15 cellular contexts compared by ENCODE assay signal in the genomic region with DNA sequence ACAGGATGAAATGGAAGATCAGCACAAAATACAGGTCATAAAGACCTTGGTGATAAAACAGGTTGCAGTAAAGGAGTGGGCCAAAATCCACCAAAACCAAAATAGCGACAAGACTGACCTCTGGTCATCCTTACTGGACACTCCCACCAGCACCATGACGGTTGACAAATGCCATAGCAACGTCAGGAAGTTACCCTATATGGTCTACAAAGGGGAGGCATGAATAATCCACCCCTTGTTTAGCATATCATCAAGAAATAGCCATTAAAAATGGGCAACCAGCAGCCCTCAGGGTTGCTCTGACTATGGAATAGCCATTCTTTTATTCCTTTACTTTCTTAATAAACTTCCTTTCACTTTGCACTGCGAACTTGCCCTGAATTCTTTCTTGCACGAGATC. TPM values are rescaled to one million over a fixed set of nuclear protein-coding genes. Genes with fewer than 3 reads are reported as not detected.
DNase-seq lines count a peak whose midpoint lies in the region; ATAC-seq, FAIRE-seq and TF ChIP-seq lines count a peak whose summit lies in the region.
"Had no signal": no experiment of that assay in that cellular context is flagged by ENCODE, and none has a peak within 500 bp of the region (broad histone marks: within the 10 kb centered on the region; RNA-seq: fewer than 3 reads in every experiment).

No MANE protein-coding gene starts in this region.

- H3K27me3 ChIP-seq in K562 (ENCODE audit: control insufficient read depth in 2 of 2, insufficient read depth in 2 of 2, low read length in 2 of 2), result no peaks in the 10 kb centered on the region
- H3K27me3 ChIP-seq in osteoblast (ENCODE audit: insufficient read depth, low read length), result no peaks in the 10 kb centered on the region
- H3K27me3 ChIP-seq: BLaER1 treated with 17β-estradiol and CSF1 and Interleukin-3, amounts not matched to agents 10 nM and 100 nM; MG63; SJSA1 had no signal

- TF ChIP-seq EP300 in A549 (IDR thresholded peaks at IDR 0.05), result no peak
- no peak for TF ChIP-seq EP300 in K562 (IDR thresholded peaks at IDR 0.05; ENCODE audit: low read length)

- H3K36me3 ChIP-seq in K562 (ENCODE audit: control insufficient read depth, insufficient read depth, low read length) (no peaks in the 10 kb centered on the region), osteoblast (ENCODE audit: insufficient read depth, low read length) (no peaks in the 10 kb centered on the region)
- H3K36me3 ChIP-seq: BLaER1 treated with 17β-estradiol and CSF1 and Interleukin-3, amounts not matched to agents 10 nM and 100 nM; MG63; SJSA1 had no signal

- H3K27ac Mint-ChIP-seq in HFFc6, result no peak overlapping the region
- H3K27ac Mint-ChIP-seq: CD8-positive, alpha-beta T cell; H9 had no signal

- H3K4me3 Mint-ChIP-seq in HFFc6, result peak overlapping the region; percentile 22; the same call in 1 of the 2 replicates
- H3K4me3 Mint-ChIP-seq: CD8-positive, alpha-beta T cell; H9 had no signal

- peak overlapping the region; percentile 55; the same call in 2 of the 3 replicates for H3K4me2 ChIP-seq in A549
- H3K4me2 ChIP-seq in K562 (ENCODE audit: insufficient read depth, low read length), result no peak overlapping the region
- peak overlapping the region; percentile 75 for H3K4me2 ChIP-seq in osteoblast (ENCODE audit: insufficient read depth, low read length)
- H3K4me2 ChIP-seq: BLaER1 treated with 17β-estradiol and CSF1 and Interleukin-3, amounts not matched to agents 10 nM and 100 nM had no signal

- H3K4me1 ChIP-seq in A549 (peaks cover 8% of the 10 kb centered on the region; the same call in 2 of the 3 replicates), K562 (replicated peaks in 1 of 2; ENCODE audit: control insufficient read depth in 2 of 2, insufficient read depth in 2 of 2, low read length in 2 of 2) (no peaks in the 10 kb centered on the region; a peak in 1 of 5 replicates), osteoblast (ENCODE audit: insufficient read depth, low read length) (peaks cover 12% of the 10 kb centered on the region)
- H3K4me1 ChIP-seq: SJSA1 had no signal

- CTCF ChIA-PET in A549 (lab: Yijun Ruan, JAX), result interaction anchor here (0.6 to 17.6 kb wide), 33 partner anchors 12 to 419 kb away, joined by 3 to 507 read pairs (median 5); a partner anchor contains a TSS
- CTCF ChIA-PET in K562 (lab: Yijun Ruan, JAX; ENCODE audit: low intra/inter-chr PET ratio), result interaction anchor here (1.0 to 6.5 kb wide), 3 partner anchors 47 to 390 kb away, joined by 4 to 93 read pairs (median 4); no protein-coding TSS in a partner anchor

- no peaks in the 10 kb centered on the region for H3K36me3 Mint-ChIP-seq in HFFc6 (ENCODE audit: low read depth)
- H3K36me3 Mint-ChIP-seq: CD8-positive, alpha-beta T cell had no signal

- 31% methylated on average over 5 of the region's 5 CpGs for WGBS in A549 (ENCODE audit: missing lambda C conversion rate)
- 7% methylated on average over 5 of the region's 5 CpGs for WGBS in K562 (ENCODE audit: insufficient coverage, low coverage, missing lambda C conversion rate)

- no TSS peak for BruUV-seq in K562 (replicated peaks; lab: Mats Ljungman, UMichigan)

- H3K27ac ChIP-seq in A549, result no peak overlapping the region
- H3K27ac ChIP-seq in K562 (ENCODE audit: extremely low read depth, low read depth, low read length), result no peak overlapping the region
- H3K27ac ChIP-seq in osteoblast (ENCODE audit: low read depth, low read length), result no peak overlapping the region
- H3K27ac ChIP-seq: BLaER1 treated with 17β-estradiol and CSF1 and Interleukin-3, amounts not matched to agents 10 nM and 100 nM; SJSA1 had no signal

- no peak for ATAC-seq in A549
- no peak for ATAC-seq in K562

- no peak for TF ChIP-seq POLR2A in A549 (IDR thresholded peaks at IDR 0.05; ENCODE audit: low read length)
- TF ChIP-seq POLR2A in K562 (conservative IDR thresholded peaks at IDR 0.05), result no peak
- TF ChIP-seq POLR2A in GM12891 (IDR thresholded peaks at IDR 0.05; ENCODE audit: low read depth, low read length), result no peak

- H2AFZ ChIP-seq in K562 (ENCODE audit: low read depth, low read length) (no peak overlapping the region), osteoblast (ENCODE audit: low read length) (peak overlapping the region; percentile 86)

- peaks cover 26% of the 10 kb centered on the region for H3K4me1 Mint-ChIP-seq in HFFc6 (ENCODE audit: low read depth)

- no peaks in the 10 kb centered on the region for H3K79me2 ChIP-seq in K562 (ENCODE audit: control insufficient read depth, insufficient read depth, low read length)
- H3K79me2 ChIP-seq in osteoblast (ENCODE audit: insufficient read depth, low read length), result no peaks in the 10 kb centered on the region

- no peaks in the 10 kb centered on the region for H3K9me1 ChIP-seq in K562 (ENCODE audit: control insufficient read depth, insufficient read depth, low read length)

- in situ Hi-C loops in K562 (cut with MboI), result loop anchor here (5.0 kb wide), 1 partner anchor 197 kb away; a partner anchor contains a TSS

- H3K9me3 ChIP-seq in A549 (no peaks in the 10 kb centered on the region), K562 (replicated peaks; ENCODE audit: control insufficient read depth, insufficient read depth, low read depth, low read length) (no peaks in the 10 kb centered on the region), osteoblast (ENCODE audit: low read depth, low read length) (no peaks in the 10 kb centered on the region)
- H3K9me3 ChIP-seq: BLaER1 treated with 17β-estradiol and CSF1 and Interleukin-3, amounts not matched to agents 10 nM and 100 nM; MG63; SJSA1 had no signal

- FAIRE-seq in A549 (lab: Jason Lieb, UNC) (no peak), K562 (lab: Jason Lieb, UNC) (no peak), GM12891 (lab: Jason Lieb, UNC) (no peak)

- H4K20me1 ChIP-seq in K562 (replicated peaks; ENCODE audit: control insufficient read depth, insufficient read depth, low read length) (no peaks in the 10 kb centered on the region), osteoblast (ENCODE audit: insufficient read depth, low read length) (no peaks in the 10 kb centered on the region)
- H4K20me1 ChIP-seq: BLaER1 treated with 17β-estradiol and CSF1 and Interleukin-3, amounts not matched to agents 10 nM and 100 nM had no signal

- H3K4me3 ChIP-seq in A549, result no peak overlapping the region
- no peak overlapping the region for H3K4me3 ChIP-seq in K562
- peak overlapping the region; percentile 56 for H3K4me3 ChIP-seq in osteoblast (ENCODE audit: insufficient read depth, low read length)
- H3K4me3 ChIP-seq: BLaER1 treated with 17β-estradiol and CSF1 and Interleukin-3, amounts not matched to agents 10 nM and 100 nM; MG63; SJSA1 had no signal

- TF ChIP-seq CTCF in A549 (IDR thresholded peaks at IDR 0.05), result no peak
- TF ChIP-seq CTCF in HFFc6 (IDR thresholded peaks at IDR 0.05), result no peak
- no peak for TF ChIP-seq CTCF in K562 (IDR thresholded peaks at IDR 0.05 in 2 of 3, conservative IDR thresholded peaks at IDR 0.05 in 1 of 3; ENCODE audit: insufficient read depth in 2 of 3, low read depth in 1 of 3, low read length in 3 of 3)
- no peak for TF ChIP-seq CTCF in osteoblast (IDR thresholded peaks at IDR 0.05; ENCODE audit: extremely low read depth, low read depth, low read length)

- intact Hi-C loops in K562 (cut with micrococcal nuclease), result loop anchor here (1.0 kb wide), 1 partner anchor 200 kb away; no protein-coding TSS in a partner anchor

- TF ChIP-seq RAD21 in A549 (conservative IDR thresholded peaks at IDR 0.05 in 1 of 2, IDR thresholded peaks at IDR 0.05 in 1 of 2) (no peak), K562 (CRISPR knock-in tag; conservative IDR thresholded peaks at IDR 0.05 in 1 of 2, IDR thresholded peaks at IDR 0.05 in 1 of 2) (no peak)

- POLR2A ChIA-PET in A549 (lab: Yijun Ruan, JAX) (no interaction called here), K562 (lab: Yijun Ruan, JAX) (interaction anchor here (1.0 kb wide), 1 partner anchor 12 kb away, joined by 4 read pairs; no protein-coding TSS in a partner anchor)

- DNase-seq in A549 (ENCODE audit: low read depth in 1 of 2, low spot score in 1 of 2), result no peak
- no peak for DNase-seq in HFFc6
- DNase-seq in K562 (ENCODE audit: extremely low read depth in 1 of 4, low spot score in 3 of 4), result no peak
- DNase-seq in osteoblast (ENCODE audit: insufficient read length, low spot score, missing footprints), result no peak
- no peak for DNase-seq in LoVo (ENCODE audit: low spot score)
- DNase-seq in activated CD4-positive, alpha-beta T cell treated with anti-CD3 and anti-CD28 coated beads, Interleukin-2, amount 50 U/mL, for 48 hours, result no peak
- DNase-seq in GM12891 (ENCODE audit: insufficient read length, low spot score), result no peak
- DNase-seq: NCI-H1048, NCI-H524 treated with DMSO at 0.1 percent for 48 hours had no signal

- H3K9me3 Mint-ChIP-seq in HFFc6, result no peaks in the 10 kb centered on the region
- H3K9me3 Mint-ChIP-seq: CD8-positive, alpha-beta T cell; H9 had no signal

- peaks cover 4% of the 10 kb centered on the region; the same call in 1 of the 2 replicates for H3K27me3 Mint-ChIP-seq in HFFc6 (ENCODE audit: insufficient read depth)

- no peak overlapping the region for H3K9ac ChIP-seq in K562 (ENCODE audit: insufficient read depth in 1 of 2, low read depth in 2 of 2, low read length in 2 of 2)
- H3K9ac ChIP-seq: BLaER1 treated with 17β-estradiol and CSF1 and Interleukin-3, amounts not matched to agents 10 nM and 100 nM had no signal

RNA-seq across cellular contexts. Expression of a gene that starts 6.0 kb away (rescaled TPM):
- polyA plus RNA-seq in A549 (2011; rRNA removed), result 64.6 and 91.0 TPM in 2 replicates
- 79.9 and 96.5 TPM in 2 replicates for polyA plus RNA-seq in A549 (2012; cell fraction: cytosol; rRNA removed)
- polyA plus RNA-seq in A549 (2012; cell fraction: nucleus; rRNA removed), result 32.6 and 58.1 TPM in 2 replicates
- polyA plus RNA-seq in A549 (2017; fragmentation: RNase III; extraction: RNeasy Plus Mini Kit Qiagen cat#74134 plus additional on column Dnase treatment), result 158 to 176 TPM (median 166 TPM) in 3 replicates
- polyA minus RNA-seq in A549 (2011; rRNA and poly(A)+ RNA removed), result 9.8 and 20.2 TPM in 2 replicates
- total RNA-seq in HFFc6 (2021; fragmentation: NEBNext Ultra II Directional; extraction: Animal tissue kit (Norgen Biotek cat#: 25700)), result 10 to 100 TPM; 62.5 to 78.6 (median 70.7) TPM
- total RNA-seq in K562 (2011; cell fraction: chromatin; rRNA removed; ENCODE audit: low replicate concordance), result 7.1 and 14.0 TPM in 2 replicates
- 29.0 and 30.8 TPM in 2 replicates for total RNA-seq in K562 (2011; cell fraction: nucleolus; rRNA removed)
- total RNA-seq in K562 (2011; cell fraction: nucleoplasm; rRNA removed), result 16.9 and 18.0 TPM in 2 replicates
- 61.6 and 64.0 TPM in 2 replicates for total RNA-seq in K562 (2014; rRNA removed)
- total RNA-seq in K562 (2014; rRNA removed; fragmentation: Illumina TruSeq; extraction: Trizol), result 41.0 and 41.4 TPM in 2 replicates
- 44.0 and 46.9 TPM in 2 replicates for total RNA-seq in K562 (2015; rRNA removed; fragmentation: Illumina TruSeq; extraction: Trizol)
- total RNA-seq in K562 (2021), result 60.2 and 67.8 TPM in 2 replicates
- polyA plus RNA-seq in K562 (2011; rRNA removed), result 55.4 and 64.9 TPM in 2 replicates
- polyA plus RNA-seq in K562 (2011; cell fraction: cytosol; rRNA removed), result 34.2 and 51.2 TPM in 2 replicates
- 18.0 and 21.5 TPM in 2 replicates for polyA plus RNA-seq in K562 (2011; cell fraction: nucleus; rRNA removed)
- polyA plus RNA-seq in K562 (2012), result 35.1 and 82.5 TPM in 2 replicates
- polyA plus RNA-seq in K562 (2014; fragmentation: Illumina TruSeq; extraction: Trizol), result 26.5 and 43.6 TPM in 2 replicates
- 10 to 100 TPM; 71.2 to 88.1 TPM for polyA plus RNA-seq in K562 (2014; fragmentation: Nextera tagmentation; extraction: Ambion mirVana)
- 81.8 and 83.9 TPM in 2 replicates for polyA plus RNA-seq in K562 (2014; rRNA removed)
- polyA minus RNA-seq in K562 (2011; rRNA and poly(A)+ RNA removed), result 7.4 and 8.8 TPM in 2 replicates
- polyA minus RNA-seq in K562 (2011; cell fraction: cytosol; rRNA and poly(A)+ RNA removed), result 21.8 and 25.1 TPM in 2 replicates
- polyA minus RNA-seq in K562 (2011; cell fraction: nucleus; rRNA and poly(A)+ RNA removed), result 8.3 and 13.7 TPM in 2 replicates
- 24.2 and 37.1 TPM in 2 replicates for total RNA-seq in osteoblast
- 53.2 TPM for polyA plus RNA-seq in GM12891 (2012; ENCODE audit: low read depth, missing spikeins)

RNA-seq across cellular contexts. Expression of a gene that starts 26.6 kb away (rescaled TPM):
- polyA plus RNA-seq in A549 (2011; rRNA removed), result 18.8 and 22.2 TPM in 2 replicates
- 3.0 and 3.1 TPM in 2 replicates for polyA plus RNA-seq in A549 (2012; cell fraction: cytosol; rRNA removed)
- 2.7 and 3.5 TPM in 2 replicates for polyA plus RNA-seq in A549 (2012; cell fraction: nucleus; rRNA removed)
- polyA plus RNA-seq in A549 (2017; fragmentation: RNase III; extraction: RNeasy Plus Mini Kit Qiagen cat#74134 plus additional on column Dnase treatment), result 15.2 to 19.3 TPM (median 18.2 TPM) in 3 replicates
- polyA minus RNA-seq in A549 (2011; rRNA and poly(A)+ RNA removed), result 14.9 and 16.7 TPM in 2 replicates
- total RNA-seq in HFFc6 (2021; fragmentation: NEBNext Ultra II Directional; extraction: Animal tissue kit (Norgen Biotek cat#: 25700)), result 10 to 100 TPM; 14.8 to 17.4 (median 17.1) TPM
- total RNA-seq in K562 (2011; cell fraction: chromatin; rRNA removed; ENCODE audit: low replicate concordance), result 5.5 and 23.2 TPM in 2 replicates
- 4.5 and 5.9 TPM in 2 replicates for total RNA-seq in K562 (2011; cell fraction: nucleolus; rRNA removed)
- total RNA-seq in K562 (2011; cell fraction: nucleoplasm; rRNA removed), result 8.9 and 9.8 TPM in 2 replicates
- 9.3 and 9.9 TPM in 2 replicates for total RNA-seq in K562 (2014; rRNA removed)
- total RNA-seq in K562 (2014; rRNA removed; fragmentation: Illumina TruSeq; extraction: Trizol), result 17.3 and 21.5 TPM in 2 replicates
- 17.6 and 19.6 TPM in 2 replicates for total RNA-seq in K562 (2015; rRNA removed; fragmentation: Illumina TruSeq; extraction: Trizol)
- total RNA-seq in K562 (2021), result 8.5 and 9.2 TPM in 2 replicates
- 8.1 and 11.4 TPM in 2 replicates for polyA plus RNA-seq in K562 (2011; rRNA removed)
- polyA plus RNA-seq in K562 (2011; cell fraction: cytosol; rRNA removed), result 2.7 and 4.2 TPM in 2 replicates
- polyA plus RNA-seq in K562 (2011; cell fraction: nucleus; rRNA removed), result 4.8 and 5.8 TPM in 2 replicates
- polyA plus RNA-seq in K562 (2012), result 6.4 and 6.7 TPM in 2 replicates
- 13.6 and 15.9 TPM in 2 replicates for polyA plus RNA-seq in K562 (2014; fragmentation: Illumina TruSeq; extraction: Trizol)
- 1 to 10 TPM; 4.3 to 5.0 TPM for polyA plus RNA-seq in K562 (2014; fragmentation: Nextera tagmentation; extraction: Ambion mirVana)
- polyA plus RNA-seq in K562 (2014; rRNA removed), result 7.6 and 8.5 TPM in 2 replicates
- polyA minus RNA-seq in K562 (2011; rRNA and poly(A)+ RNA removed), result 24.1 and 25.5 TPM in 2 replicates
- 4.4 and 5.1 TPM in 2 replicates for polyA minus RNA-seq in K562 (2011; cell fraction: cytosol; rRNA and poly(A)+ RNA removed)
- 5.5 and 9.2 TPM in 2 replicates for polyA minus RNA-seq in K562 (2011; cell fraction: nucleus; rRNA and poly(A)+ RNA removed)
- 32.1 and 33.7 TPM in 2 replicates for total RNA-seq in osteoblast
- 9.8 TPM for polyA plus RNA-seq in GM12891 (2012; ENCODE audit: low read depth, missing spikeins)

RNA-seq across cellular contexts. Expression of a gene that starts 26.8 kb away (rescaled TPM):
- 10.8 and 12.4 TPM in 2 replicates for polyA plus RNA-seq in A549 (2011; rRNA removed)
- polyA plus RNA-seq in A549 (2012; cell fraction: cytosol; rRNA removed), result 3.3 and 3.4 TPM in 2 replicates
- 1.2 and 2.5 TPM in 2 replicates for polyA plus RNA-seq in A549 (2012; cell fraction: nucleus; rRNA removed)
- polyA plus RNA-seq in A549 (2017; fragmentation: RNase III; extraction: RNeasy Plus Mini Kit Qiagen cat#74134 plus additional on column Dnase treatment), result 21.1 to 22.9 TPM (median 21.7 TPM) in 3 replicates
- 1.9 and 2.7 TPM in 2 replicates for polyA minus RNA-seq in A549 (2011; rRNA and poly(A)+ RNA removed)
- total RNA-seq in HFFc6 (2021; fragmentation: NEBNext Ultra II Directional; extraction: Animal tissue kit (Norgen Biotek cat#: 25700)), result 10 to 100 TPM; 11.4 to 16.8 (median 14.0) TPM
- 1.6 and 2.0 TPM in 2 replicates for total RNA-seq in K562 (2011; cell fraction: chromatin; rRNA removed; ENCODE audit: low replicate concordance)
- total RNA-seq in K562 (2011; cell fraction: nucleolus; rRNA removed), result 2.4 and 2.5 TPM in 2 replicates
- total RNA-seq in K562 (2011; cell fraction: nucleoplasm; rRNA removed), result 4.8 and 5.9 TPM in 2 replicates
- 2.9 and 5.9 TPM in 2 replicates for total RNA-seq in K562 (2014; rRNA removed)
- total RNA-seq in K562 (2014; rRNA removed; fragmentation: Illumina TruSeq; extraction: Trizol), result 5.1 and 7.0 TPM in 2 replicates
- total RNA-seq in K562 (2015; rRNA removed; fragmentation: Illumina TruSeq; extraction: Trizol), result 7.9 and 8.3 TPM in 2 replicates
- total RNA-seq in K562 (2021), result 7.8 and 8.9 TPM in 2 replicates
- polyA plus RNA-seq in K562 (2011; rRNA removed), result 8.7 and 10.6 TPM in 2 replicates
- 2.6 and 3.3 TPM in 2 replicates for polyA plus RNA-seq in K562 (2011; cell fraction: cytosol; rRNA removed)
- 6.1 and 6.7 TPM in 2 replicates for polyA plus RNA-seq in K562 (2011; cell fraction: nucleus; rRNA removed)
- 13.3 and 21.5 TPM in 2 replicates for polyA plus RNA-seq in K562 (2012)
- polyA plus RNA-seq in K562 (2014; fragmentation: Illumina TruSeq; extraction: Trizol), result 4.6 and 5.8 TPM in 2 replicates
- polyA plus RNA-seq in K562 (2014; fragmentation: Nextera tagmentation; extraction: Ambion mirVana), result 10 to 100 TPM; 14.6 to 16.1 TPM
- 4.4 and 9.8 TPM in 2 replicates for polyA plus RNA-seq in K562 (2014; rRNA removed)
- polyA minus RNA-seq in K562 (2011; rRNA and poly(A)+ RNA removed), result 1.1 and 2.9 TPM in 2 replicates
- polyA minus RNA-seq in K562 (2011; cell fraction: cytosol; rRNA and poly(A)+ RNA removed), result 2.0 TPM in 1 of 2 replicates, not detected in the other
- polyA minus RNA-seq in K562 (2011; cell fraction: nucleus; rRNA and poly(A)+ RNA removed), result 1.6 and 3.8 TPM in 2 replicates
- total RNA-seq in osteoblast, result 1.8 and 2.9 TPM in 2 replicates
- polyA plus RNA-seq in GM12891 (2012; ENCODE audit: low read depth, missing spikeins), result 59.3 TPM

RNA-seq across cellular contexts. Expression of a gene that starts 53.0 kb away (rescaled TPM):
- 3.9 and 4.8 TPM in 2 replicates for polyA plus RNA-seq in A549 (2011; rRNA removed)
- polyA plus RNA-seq in A549 (2012; cell fraction: cytosol; rRNA removed), result 0.38 and 0.49 TPM in 2 replicates
- 0.46 and 0.69 TPM in 2 replicates for polyA plus RNA-seq in A549 (2012; cell fraction: nucleus; rRNA removed)
- polyA plus RNA-seq in A549 (2017; fragmentation: RNase III; extraction: RNeasy Plus Mini Kit Qiagen cat#74134 plus additional on column Dnase treatment), result 3.8 to 4.8 TPM (median 4.1 TPM) in 3 replicates
- 1.7 and 2.3 TPM in 2 replicates for polyA minus RNA-seq in A549 (2011; rRNA and poly(A)+ RNA removed)
- 1 to 10 TPM; 4.8 to 6.0 (median 5.2) TPM for total RNA-seq in HFFc6 (2021; fragmentation: NEBNext Ultra II Directional; extraction: Animal tissue kit (Norgen Biotek cat#: 25700))
- 0.53 and 1.9 TPM in 2 replicates for total RNA-seq in K562 (2011; cell fraction: chromatin; rRNA removed; ENCODE audit: low replicate concordance)
- total RNA-seq in K562 (2011; cell fraction: nucleolus; rRNA removed), result 0.33 and 0.39 TPM in 2 replicates
- 0.59 and 1.1 TPM in 2 replicates for total RNA-seq in K562 (2011; cell fraction: nucleoplasm; rRNA removed)
- total RNA-seq in K562 (2014; rRNA removed), result 0.27 and 0.49 TPM in 2 replicates
- 0.80 and 1.1 TPM in 2 replicates for total RNA-seq in K562 (2014; rRNA removed; fragmentation: Illumina TruSeq; extraction: Trizol)
- 1.0 and 1.1 TPM in 2 replicates for total RNA-seq in K562 (2015; rRNA removed; fragmentation: Illumina TruSeq; extraction: Trizol)
- total RNA-seq in K562 (2021), result 0.49 and 0.62 TPM in 2 replicates
- 0.43 and 0.54 TPM in 2 replicates for polyA plus RNA-seq in K562 (2011; rRNA removed)
- 0.10 and 0.21 TPM in 2 replicates for polyA plus RNA-seq in K562 (2011; cell fraction: cytosol; rRNA removed)
- 0.21 and 0.39 TPM in 2 replicates for polyA plus RNA-seq in K562 (2011; cell fraction: nucleus; rRNA removed)
- 0.61 and 1.00 TPM in 2 replicates for polyA plus RNA-seq in K562 (2012)
- polyA plus RNA-seq in K562 (2014; fragmentation: Illumina TruSeq; extraction: Trizol), result 0.53 and 0.94 TPM in 2 replicates
- polyA plus RNA-seq in K562 (2014; fragmentation: Nextera tagmentation; extraction: Ambion mirVana), result under 1 TPM; 0.32 to 0.36 TPM
- 0.31 and 0.50 TPM in 2 replicates for polyA plus RNA-seq in K562 (2014; rRNA removed)
- 0.95 and 1.2 TPM in 2 replicates for polyA minus RNA-seq in K562 (2011; rRNA and poly(A)+ RNA removed)
- polyA minus RNA-seq in K562 (2011; cell fraction: cytosol; rRNA and poly(A)+ RNA removed), result 0.38 TPM in 1 of 2 replicates, not detected in the other
- 0.54 and 0.89 TPM in 2 replicates for polyA minus RNA-seq in K562 (2011; cell fraction: nucleus; rRNA and poly(A)+ RNA removed)
- 10.3 and 12.7 TPM in 2 replicates for total RNA-seq in osteoblast
- 2.9 TPM for polyA plus RNA-seq in GM12891 (2012; ENCODE audit: low read depth, missing spikeins)

RNA-seq across cellular contexts. Expression of a gene that starts 56.5 kb away (rescaled TPM):
- polyA plus RNA-seq in A549 (2011; rRNA removed) (0.03 and 0.04 TPM in 2 replicates), A549 (2017; fragmentation: RNase III; extraction: RNeasy Plus Mini Kit Qiagen cat#74134 plus additional on column Dnase treatment) (0.01 TPM in 1 of 3 replicates, not detected in the others), K562 (2011; rRNA removed) (0.01 TPM in 2 replicates), K562 (2014; fragmentation: Illumina TruSeq; extraction: Trizol) (0.04 TPM in 2 replicates), K562 (2014; fragmentation: Nextera tagmentation; extraction: Ambion mirVana) (not detected), K562 (2014; rRNA removed) (0.01 and 0.05 TPM in 2 replicates)
- polyA plus RNA-seq in A549 (2012; cell fraction: cytosol; rRNA removed), result not detected in 2 replicates
- polyA plus RNA-seq in A549 (2012; cell fraction: nucleus; rRNA removed), result not detected in 2 replicates
- polyA minus RNA-seq in A549 (2011; rRNA and poly(A)+ RNA removed), result not detected in 2 replicates
- not detected for total RNA-seq in HFFc6 (2021; fragmentation: NEBNext Ultra II Directional; extraction: Animal tissue kit (Norgen Biotek cat#: 25700))
- total RNA-seq in K562 (2011; cell fraction: chromatin; rRNA removed; ENCODE audit: low replicate concordance), result 0.42 TPM in 1 of 2 replicates, not detected in the other
- under 0.01 and 0.13 TPM in 2 replicates for total RNA-seq in K562 (2011; cell fraction: nucleolus; rRNA removed)
- total RNA-seq in K562 (2011; cell fraction: nucleoplasm; rRNA removed), result 0.07 TPM in 1 of 2 replicates, not detected in the other
- total RNA-seq in K562 (2014; rRNA removed) (under 0.01 TPM in 1 of 2 replicates, not detected in the other), K562 (2014; rRNA removed; fragmentation: Illumina TruSeq; extraction: Trizol) (0.04 and 0.10 TPM in 2 replicates), K562 (2015; rRNA removed; fragmentation: Illumina TruSeq; extraction: Trizol) (0.04 TPM in 2 replicates), K562 (2021) (0.02 TPM in 2 replicates), osteoblast (not detected in 2 replicates)
- polyA plus RNA-seq in K562 (2011; cell fraction: cytosol; rRNA removed), result under 0.01 and 0.01 TPM in 2 replicates
- 0.01 TPM in 1 of 2 replicates, not detected in the other for polyA plus RNA-seq in K562 (2011; cell fraction: nucleus; rRNA removed)
- polyA plus RNA-seq in K562 (2012), result 0.04 and 0.08 TPM in 2 replicates
- 0.03 and 0.07 TPM in 2 replicates for polyA minus RNA-seq in K562 (2011; rRNA and poly(A)+ RNA removed)
- not detected in 2 replicates for polyA minus RNA-seq in K562 (2011; cell fraction: cytosol; rRNA and poly(A)+ RNA removed)
- 0.11 TPM in 1 of 2 replicates, not detected in the other for polyA minus RNA-seq in K562 (2011; cell fraction: nucleus; rRNA and poly(A)+ RNA removed)
- polyA plus RNA-seq in GM12891 (2012; ENCODE audit: low read depth, missing spikeins), result 0.01 TPM
- total RNA-seq: A673; CD8-positive, alpha-beta T cell; H9; SJSA1 had no signal
